In genomic region chr1:214281902-214282695, GRCh38 we compare ENCODE assay signal across 8 cellular contexts. TPM values are rescaled to one million over a fixed set of nuclear protein-coding genes. Genes with fewer than 3 reads are reported as not detected.
DNase-seq lines count a peak whose midpoint lies in the region; ATAC-seq and TF ChIP-seq lines count a peak whose summit lies in the region.

No MANE protein-coding gene starts in this region.

- peak overlapping the region in 1 of 3 donors; percentile 75 for H3K27ac Mint-ChIP-seq in IgD-negative memory B cell
- peak overlapping the region; percentile 90 for H3K27ac Mint-ChIP-seq in osteocyte (ENCODE audit: unreplicated experiment)

- TF ChIP-seq CTCF in VCaP (conservative IDR thresholded peaks at IDR 0.05): no peak
- TF ChIP-seq CTCF in foreskin fibroblast (IDR thresholded peaks at IDR 0.05; ENCODE audit: low read depth, low read length): no peak
- no peak for TF ChIP-seq CTCF in osteocyte (IDR thresholded peaks at IDR 0.05)

- H3K27me3 Mint-ChIP-seq in IgD-negative memory B cell: no peaks in the 10 kb centered on the region
- H3K27me3 Mint-ChIP-seq in osteocyte (ENCODE audit: unreplicated experiment): no peaks in the 10 kb centered on the region

- peak overlapping the region; percentile 85 to 97 (median 92) for H3K4me3 Mint-ChIP-seq in IgD-negative memory B cell
- H3K4me3 Mint-ChIP-seq in osteocyte (ENCODE audit: unreplicated experiment): peak overlapping the region; percentile 93

- ATAC-seq in GM21390 (IDR thresholded peaks at IDR 0.05; ENCODE audit: unreplicated experiment) (no peak), GM21515 (IDR thresholded peaks at IDR 0.05; ENCODE audit: unreplicated experiment) (no peak)

- peak overlapping the region; percentile 91 for H3K4me3 ChIP-seq in foreskin fibroblast (ENCODE audit: low read depth in 1 of 2, low read length in 2 of 2)

- DNase-seq in NCI-H2081 (lab: John Stamatoyannopoulos, UW) (peak; percentile 64 to 80), NCI-H2081 treated with DMSO at 0.1 percent for 48 hours (lab: John Stamatoyannopoulos, UW) (no peak), foreskin fibroblast (peak; percentile 68 to 86), osteocyte (ENCODE audit: extremely low spot score, unreplicated experiment) (no peak)

- H3K36me3 Mint-ChIP-seq in IgD-negative memory B cell (no peaks in the 10 kb centered on the region), osteocyte (ENCODE audit: unreplicated experiment) (peaks cover under 1% of the 10 kb centered on the region)

- H3K27ac ChIP-seq in VCaP: peak overlapping the region; percentile 94

- H3K9me3 Mint-ChIP-seq in IgD-negative memory B cell (no peaks in the 10 kb centered on the region), osteocyte (ENCODE audit: unreplicated experiment) (no peaks in the 10 kb centered on the region)

- H3K4me1 Mint-ChIP-seq in IgD-negative memory B cell (peaks cover 14 to 32% (median 21%) of the 10 kb centered on the region in 3 donors), osteocyte (ENCODE audit: unreplicated experiment) (peaks cover 53% of the 10 kb centered on the region)

RNA-seq across cellular contexts. Expression of gene SMYD2, which starts 1.1 kb away (rescaled TPM):
- polyA plus RNA-seq in IgD-negative memory B cell: 32.4 TPM
- total RNA-seq in osteocyte: 44.7 and 46.8 TPM in 2 replicates

Comparison
In these comparisons a context has a peak if more than half of its experiments do, and no peak if none do; other contexts are left out.
1. DNase-seq: peak in NCI-H2081 (2 of 2) and foreskin fibroblast (2 of 2); none in NCI-H2081 treated with DMSO at 0.1 percent for 48 hours (single experiment) and osteocyte (single experiment).